ENCODE assay signal across 15 cellular contexts in genomic region chr19:10756791-10757190, GRCh38. TPM values are rescaled to one million over a fixed set of nuclear protein-coding genes. Genes with fewer than 3 reads are reported as not detected.
DNase-seq lines count a peak whose midpoint lies in the region; ATAC-seq and TF ChIP-seq lines count a peak whose summit lies in the region.
"Had no signal": no experiment of that assay in that cellular context is flagged by ENCODE, and none has a peak within 500 bp of the region (broad histone marks: within the 10 kb centered on the region; RNA-seq: fewer than 3 reads in every experiment).

No MANE protein-coding gene starts in this region.

- no peak overlapping the region for H3K4me3 ChIP-seq in effector memory CD4-positive, alpha-beta T cell (ENCODE audit: insufficient read depth, low read depth, low read length, poor library complexity, severe bottlenecking)
- H3K4me3 ChIP-seq: tibial artery had no signal

- H3K36me3 ChIP-seq in effector memory CD4-positive, alpha-beta T cell (ENCODE audit: control insufficient read depth, insufficient read depth, low read length): peaks cover 7% of the 10 kb centered on the region

- H3K27ac Mint-ChIP-seq in activated CD8-positive, alpha-beta memory T cell treated with anti-CD3 and anti-CD28 coated beads, Interleukin-2, amount 10 ng/mL, durations not matched to agents 7 days and 5 days: peak overlapping the region; percentile 42
- H3K27ac Mint-ChIP-seq in stimulated activated effector memory CD8-positive, alpha-beta T cell treated with anti-CD3 and anti-CD28 coated beads, Interleukin-12 subunit alpha, Interleukin-12 subunit beta, amount 100 ng/mL, for 72 hours: peak overlapping the region; percentile 88
- H3K27ac Mint-ChIP-seq in HFFc6: no peak overlapping the region

- no peak for ATAC-seq in activated CD8-positive, alpha-beta memory T cell treated with anti-CD3 and anti-CD28 coated beads, Interleukin-2, amount 10 ng/mL, durations not matched to agents 7 days and 5 days
- ATAC-seq in stimulated activated effector memory CD8-positive, alpha-beta T cell treated with anti-CD3 and anti-CD28 coated beads, Interleukin-12 subunit alpha, Interleukin-12 subunit beta, amount 100 ng/mL, for 72 hours: no peak
- no peak for ATAC-seq in HG03432 (IDR thresholded peaks at IDR 0.05; ENCODE audit: unreplicated experiment)
- ATAC-seq: right cardiac atrium had no signal

- H3K4me1 ChIP-seq in effector memory CD4-positive, alpha-beta T cell (ENCODE audit: control insufficient read depth, insufficient read depth, low read length, poor library complexity, severe bottlenecking): peaks cover 44% of the 10 kb centered on the region

- H3K4me1 Mint-ChIP-seq in activated CD8-positive, alpha-beta memory T cell treated with anti-CD3 and anti-CD28 coated beads, Interleukin-2, amount 10 ng/mL, durations not matched to agents 7 days and 5 days: peaks cover 75% of the 10 kb centered on the region
- peaks cover 83% of the 10 kb centered on the region for H3K4me1 Mint-ChIP-seq in stimulated activated effector memory CD8-positive, alpha-beta T cell treated with anti-CD3 and anti-CD28 coated beads, Interleukin-12 subunit alpha, Interleukin-12 subunit beta, amount 100 ng/mL, for 72 hours
- peaks cover 24% of the 10 kb centered on the region for H3K4me1 Mint-ChIP-seq in HFFc6 (ENCODE audit: low read depth)

- no peak overlapping the region for H3K4me3 Mint-ChIP-seq in activated CD8-positive, alpha-beta memory T cell treated with anti-CD3 and anti-CD28 coated beads, Interleukin-2, amount 10 ng/mL, durations not matched to agents 7 days and 5 days
- H3K4me3 Mint-ChIP-seq in stimulated activated effector memory CD8-positive, alpha-beta T cell treated with anti-CD3 and anti-CD28 coated beads, Interleukin-12 subunit alpha, Interleukin-12 subunit beta, amount 100 ng/mL, for 72 hours: no peak overlapping the region
- no peak overlapping the region for H3K4me3 Mint-ChIP-seq in HFFc6

- no peaks in the 10 kb centered on the region for H3K9me3 Mint-ChIP-seq in activated CD8-positive, alpha-beta memory T cell treated with anti-CD3 and anti-CD28 coated beads, Interleukin-2, amount 10 ng/mL, durations not matched to agents 7 days and 5 days (ENCODE audit: low read depth)
- H3K9me3 Mint-ChIP-seq in stimulated activated effector memory CD8-positive, alpha-beta T cell treated with anti-CD3 and anti-CD28 coated beads, Interleukin-12 subunit alpha, Interleukin-12 subunit beta, amount 100 ng/mL, for 72 hours: no peaks in the 10 kb centered on the region
- H3K9me3 Mint-ChIP-seq in HFFc6: no peaks in the 10 kb centered on the region

- no peak for TF ChIP-seq CTCF in RWPE1 (conservative IDR thresholded peaks at IDR 0.05; ENCODE audit: low read depth)
- no peak for TF ChIP-seq CTCF in HFFc6 (IDR thresholded peaks at IDR 0.05)

- no peaks in the 10 kb centered on the region for H3K9me3 ChIP-seq in effector memory CD4-positive, alpha-beta T cell (ENCODE audit: control insufficient read depth, low read length)
- H3K9me3 ChIP-seq: tibial artery had no signal

- CTCF ChIA-PET in activated CD8-positive, alpha-beta memory T cell treated with anti-CD3 and anti-CD28 coated beads, Interleukin-2, amount 10 ng/mL, durations not matched to agents 7 days and 5 days (lab: Charles Lee): interaction anchor here (0.6 to 2.2 kb wide), 5 partner anchors 39 to 957 kb away, joined by 3 to 10 read pairs (median 3); partner anchors contain the start of genes DNM2 and QTRT1
- CTCF ChIA-PET in RWPE1 (lab: Yijun Ruan, JAX): no interaction called here

- 0 out of 2 replicates have a peak overlapping the region, but pooled peaks have one; percentile 6 for H3K27ac ChIP-seq in RWPE1
- H3K27ac ChIP-seq in effector memory CD4-positive, alpha-beta T cell (ENCODE audit: insufficient read depth, low read length, poor library complexity, severe bottlenecking): peak overlapping the region; percentile 30
- H3K27ac ChIP-seq: tibial artery had no signal

- no peaks in the 10 kb centered on the region for H3K27me3 Mint-ChIP-seq in activated CD8-positive, alpha-beta memory T cell treated with anti-CD3 and anti-CD28 coated beads, Interleukin-2, amount 10 ng/mL, durations not matched to agents 7 days and 5 days
- H3K27me3 Mint-ChIP-seq in HFFc6 (ENCODE audit: insufficient read depth): peaks cover 3% of the 10 kb centered on the region

- DNase-seq in activated CD8-positive, alpha-beta memory T cell treated with anti-CD3 and anti-CD28 coated beads, Interleukin-2, amount 10 ng/mL, durations not matched to agents 7 days and 5 days: no peak
- no peak for DNase-seq in activated CD8-positive, alpha-beta memory T cell treated with anti-CD3 and anti-CD28 coated beads for 24 hours
- DNase-seq in RWPE1 (ENCODE audit: low spot score) (no peak), HFFc6 (no peak), AG08395 (ENCODE audit: low spot score) (no peak)
- DNase-seq in effector memory CD4-positive, alpha-beta T cell: no peak
- DNase-seq in stimulated activated effector memory CD8-positive, alpha-beta T cell treated with anti-CD3 and anti-CD28 coated beads, Interleukin-12 subunit alpha, Interleukin-12 subunit beta, amount 100 ng/mL, for 72 hours (ENCODE audit: low spot score in 2 of 2): no peak
- DNase-seq: activated CD4-positive, CD25-positive, alpha-beta regulatory T cell treated with anti-CD3 and anti-CD28 coated beads, Interleukin-2, amount 50 U/mL, for 72 hours; DMS 273 treated with DMSO at 0.1 percent for 48 hours; NCI-H2029; NCI-H524; SW 1271; tibial artery had no signal

- no peaks in the 10 kb centered on the region for H3K27me3 ChIP-seq in effector memory CD4-positive, alpha-beta T cell (replicated peaks; ENCODE audit: control insufficient read depth, insufficient read depth, low read length, poor library complexity, severe bottlenecking)
- H3K27me3 ChIP-seq: tibial artery had no signal

- peaks cover 46% of the 10 kb centered on the region for H3K36me3 Mint-ChIP-seq in activated CD8-positive, alpha-beta memory T cell treated with anti-CD3 and anti-CD28 coated beads, Interleukin-2, amount 10 ng/mL, durations not matched to agents 7 days and 5 days
- H3K36me3 Mint-ChIP-seq in stimulated activated effector memory CD8-positive, alpha-beta T cell treated with anti-CD3 and anti-CD28 coated beads, Interleukin-12 subunit alpha, Interleukin-12 subunit beta, amount 100 ng/mL, for 72 hours: peaks cover 44% of the 10 kb centered on the region
- peaks cover 25% of the 10 kb centered on the region for H3K36me3 Mint-ChIP-seq in HFFc6 (ENCODE audit: low read depth)

- POLR2A ChIA-PET in RWPE1 (lab: Yijun Ruan, JAX; ENCODE audit: low non-redundant PET): no interaction called here

RNA-seq across cellular contexts. Expression of gene DNM2, which starts 38.9 kb away (rescaled TPM):
- total RNA-seq in activated CD8-positive, alpha-beta memory T cell treated with anti-CD3 and anti-CD28 coated beads, Interleukin-2, amount 10 ng/mL, durations not matched to agents 7 days and 5 days: 100 to 1,000 TPM; 267 to 315 TPM
- total RNA-seq in HFFc6 (2021; fragmentation: NEBNext Ultra II Directional; extraction: Animal tissue kit (Norgen Biotek cat#: 25700)): 100 to 1,000 TPM in 1 of 6 experiments, 10 to 100 TPM in 5; 91.5 to 122 (median 99.5) TPM

RNA-seq across cellular contexts. Expression of gene QTRT1, which starts 55.6 kb away (rescaled TPM):
- 10 to 100 TPM; 40.1 to 48.8 TPM for total RNA-seq in activated CD8-positive, alpha-beta memory T cell treated with anti-CD3 and anti-CD28 coated beads, Interleukin-2, amount 10 ng/mL, durations not matched to agents 7 days and 5 days
- total RNA-seq in HFFc6 (2021; fragmentation: NEBNext Ultra II Directional; extraction: Animal tissue kit (Norgen Biotek cat#: 25700)): 10 to 100 TPM; 28.6 to 36.8 (median 35.0) TPM
